ENCODE assay signal across 9 cellular contexts in genomic region chr17:63838586-63839184, GRCh38.
A peak's percentile ranks its signal among the peaks of the same experiment; 100 is the strongest.
DNase-seq lines count a peak whose midpoint lies in the region; ATAC-seq and TF ChIP-seq lines count a peak whose summit lies in the region.
"Had no signal": no experiment of that assay in that cellular context is flagged by ENCODE, and none has a peak within 500 bp of the region (broad histone marks: within the 10 kb centered on the region; RNA-seq: fewer than 3 reads in every experiment).

No MANE protein-coding gene starts in this region.

- H3K27ac ChIP-seq in DND-41 (ENCODE audit: low read length) (no peak overlapping the region), muscle layer of colon (ENCODE audit: low read depth, low read length) (peak overlapping the region; percentile 77)
- H3K27ac ChIP-seq: SJSA1 had no signal

- DNase-seq in DND-41 (no peak), NCI-H510A (lab: John Stamatoyannopoulos, UW) (peak; percentile 77), NCI-H2171 (lab: John Stamatoyannopoulos, UW) (no peak), RKO (ENCODE audit: low spot score) (no peak)

- H3K4me1 ChIP-seq in DND-41 (ENCODE audit: insufficient read depth, low read length) = peaks cover 29% of the 10 kb centered on the region
- H3K4me1 ChIP-seq in endocrine pancreas (ENCODE audit: control insufficient read depth, insufficient read depth, low read length) = no peaks in the 10 kb centered on the region
- peaks cover 47% of the 10 kb centered on the region for H3K4me1 ChIP-seq in muscle layer of colon (ENCODE audit: insufficient read depth, low read length)

- peaks cover 66% of the 10 kb centered on the region for H3K79me2 ChIP-seq in DND-41 (ENCODE audit: insufficient read depth, low read length)

- H3K27me3 ChIP-seq in DND-41 (ENCODE audit: insufficient read depth, low read length, poor library complexity) = no peaks in the 10 kb centered on the region
- H3K27me3 ChIP-seq in endocrine pancreas (ENCODE audit: control insufficient read depth, insufficient read depth, low read length) = no peaks in the 10 kb centered on the region
- H3K27me3 ChIP-seq in muscle layer of colon (ENCODE audit: control insufficient read depth in 1 of 2, insufficient read depth in 2 of 2, low read length in 2 of 2) = no peaks in the 10 kb centered on the region
- H3K27me3 ChIP-seq: SJSA1 had no signal

- H3K36me3 ChIP-seq in DND-41 (ENCODE audit: insufficient read depth, low read length) = peaks cover 58% of the 10 kb centered on the region
- H3K36me3 ChIP-seq in endocrine pancreas (ENCODE audit: control insufficient read depth, insufficient read depth, low read length) = no peaks in the 10 kb centered on the region
- peaks cover 37% of the 10 kb centered on the region for H3K36me3 ChIP-seq in muscle layer of colon (ENCODE audit: insufficient read depth, low read length)

- H2AFZ ChIP-seq in DND-41 (ENCODE audit: low read depth, low read length) = no peak overlapping the region

- H3K9me3 ChIP-seq in DND-41 (ENCODE audit: insufficient read depth, low read length, severe bottlenecking) = no peaks in the 10 kb centered on the region
- H3K9me3 ChIP-seq in endocrine pancreas (ENCODE audit: control insufficient read depth, low read length) = no peaks in the 10 kb centered on the region
- no peaks in the 10 kb centered on the region for H3K9me3 ChIP-seq in muscle layer of colon (ENCODE audit: low read length)
- H3K9me3 ChIP-seq: SJSA1 had no signal

- H3K9ac ChIP-seq in DND-41 (ENCODE audit: low read depth, low read length) = no peak overlapping the region
- peak overlapping the region; percentile 38 for H3K9ac ChIP-seq in endocrine pancreas (ENCODE audit: control insufficient read depth, insufficient read depth, low read length)
- H3K9ac ChIP-seq in muscle layer of colon (ENCODE audit: low read length) = peak overlapping the region; percentile 37

- no peak for TF ChIP-seq CTCF in DND-41 (IDR thresholded peaks at IDR 0.05; ENCODE audit: borderline replicate concordance, extremely low read depth, low read length, poor library complexity, severe bottlenecking)

- peaks cover 58% of the 10 kb centered on the region for H4K20me1 ChIP-seq in DND-41 (ENCODE audit: insufficient read depth, low read length)

- H3K4me3 ChIP-seq in DND-41 (ENCODE audit: low read depth in 1 of 2, low read length in 2 of 2) (no peak overlapping the region), endocrine pancreas (ENCODE audit: control insufficient read depth, insufficient read depth, low read length) (no peak overlapping the region), muscle layer of colon (ENCODE audit: low read depth in 1 of 2, low read length in 2 of 2) (peak overlapping the region in 1 of 2 donors; percentile 57)
- H3K4me3 ChIP-seq: SJSA1 had no signal

- no peak for ATAC-seq in DND-41 (ENCODE audit: insufficient read depth, low read depth)
- no peak for ATAC-seq in GM18868 (IDR thresholded peaks at IDR 0.05; ENCODE audit: unreplicated experiment)
- no peak for ATAC-seq in GM18511 (IDR thresholded peaks at IDR 0.05; ENCODE audit: unreplicated experiment)

- H3K4me2 ChIP-seq in DND-41 (ENCODE audit: insufficient read depth, low read length) = peak overlapping the region; percentile 37
